10 cellular contexts compared by ENCODE assay signal in the genomic region with DNA sequence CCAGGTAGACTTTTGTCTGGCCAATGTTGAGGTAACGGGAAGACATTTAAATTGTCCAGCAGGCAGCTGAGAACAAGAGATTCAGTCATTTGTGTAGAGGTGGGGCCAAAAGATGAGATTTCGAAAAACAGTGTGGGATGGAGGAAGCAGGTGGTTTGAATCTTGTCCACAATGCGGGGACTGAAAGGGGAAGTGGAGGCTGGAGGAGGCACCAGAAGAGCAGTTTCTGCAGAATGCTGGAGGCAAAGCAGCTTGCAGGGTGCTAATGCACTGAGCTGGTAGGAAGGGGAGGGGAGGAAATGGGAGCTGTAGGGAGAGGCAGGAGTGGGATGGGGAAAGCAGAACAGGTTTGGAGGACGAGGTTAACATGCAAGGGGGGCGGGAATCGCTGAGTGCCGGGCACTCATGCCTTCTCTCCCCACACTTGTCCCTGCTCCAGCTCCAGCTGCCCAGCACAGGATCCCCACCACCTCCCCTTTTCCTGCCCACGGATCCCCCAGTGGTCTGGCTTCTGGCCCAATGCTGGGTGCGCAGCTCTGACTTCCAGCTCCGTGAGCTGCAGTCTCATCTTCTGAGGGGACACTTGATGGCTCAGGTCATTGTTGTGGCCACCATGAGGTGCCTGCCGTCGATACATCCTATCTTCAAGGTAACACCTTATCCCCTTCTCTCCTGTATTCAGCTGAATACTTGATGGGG. TPM values are rescaled to one million over a fixed set of nuclear protein-coding genes. Genes with fewer than 3 reads are reported as not detected.
A peak's percentile ranks its signal among the peaks of the same experiment; 100 is the strongest.
DNase-seq lines count a peak whose midpoint lies in the region; ATAC-seq lines count a peak whose summit lies in the region.
"Had no signal": no experiment of that assay in that cellular context is flagged by ENCODE, and none has a peak within 500 bp of the region (broad histone marks: within the 10 kb centered on the region; RNA-seq: fewer than 3 reads in every experiment).

No MANE protein-coding gene starts in this region.

- CTCF ChIA-PET in activated CD4-positive, alpha-beta memory T cell treated with anti-CD3 and anti-CD28 coated beads, Interleukin-2, amount 10 ng/mL, durations not matched to agents 7 days and 5 days (lab: Charles Lee): interaction anchor here (1.1 to 1.3 kb wide), 2 partner anchors 10 to 250 kb away, joined by 3 to 4 read pairs; partner anchors contain the start of genes C17orf100 and MED31

- peak overlapping the region in 7 of 11 experiments; percentile 32 to 57 (median 45); a peak in 13 of 22 replicates for H3K9ac ChIP-seq in BLaER1 treated with 17β-estradiol and CSF1 and Interleukin-3, amounts not matched to agents 10 nM and 100 nM

- H3K4me2 ChIP-seq in BLaER1 treated with 17β-estradiol and CSF1 and Interleukin-3, amounts not matched to agents 10 nM and 100 nM: peak overlapping the region; percentile 76 to 99 (median 92)

- H3K27ac ChIP-seq in BLaER1 treated with 17β-estradiol and CSF1 and Interleukin-3, amounts not matched to agents 10 nM and 100 nM: peak overlapping the region in 8 of 11 experiments; percentile 42 to 78 (median 64); a peak in 17 of 22 replicates

- no peaks in the 10 kb centered on the region for H3K36me3 ChIP-seq in BLaER1 treated with 17β-estradiol and CSF1 and Interleukin-3, amounts not matched to agents 10 nM and 100 nM

- POLR2A ChIA-PET in activated CD4-positive, alpha-beta memory T cell treated with anti-CD3 and anti-CD28 coated beads, Interleukin-2, amount 10 ng/mL, durations not matched to agents 7 days and 5 days (lab: Charles Lee): interaction anchor here (1.9 to 2.6 kb wide), 2 partner anchors 10 to 20 kb away, joined by 5 to 9 read pairs; partner anchors contain the start of genes C17orf100, MED31 and TXNDC17

- ATAC-seq in GM19025 (IDR thresholded peaks at IDR 0.05; ENCODE audit: low read depth, unreplicated experiment) (peak; percentile 68), HG03175 (IDR thresholded peaks at IDR 0.05; ENCODE audit: unreplicated experiment) (peak; percentile 80)
- ATAC-seq: WTC11 had no signal

- no peaks in the 10 kb centered on the region for H3K9me3 Mint-ChIP-seq in activated CD4-positive, alpha-beta memory T cell treated with anti-CD3 and anti-CD28 coated beads, Interleukin-2, amount 10 ng/mL, durations not matched to agents 7 days and 5 days
- H3K9me3 Mint-ChIP-seq: WTC11 had no signal

- peak; percentile 34 for DNase-seq in activated CD4-positive, alpha-beta memory T cell treated with anti-CD3 and anti-CD28 coated beads, Interleukin-2, amount 10 ng/mL, durations not matched to agents 7 days and 5 days
- DNase-seq in hepatic stellate cell (ENCODE audit: low spot score) (no peak), 8988T (no peak), HPDE6-E6E7 (ENCODE audit: extremely low spot score) (no peak), NCI-H526 (lab: John Stamatoyannopoulos, UW) (no peak)

- H3K4me3 Mint-ChIP-seq in activated CD4-positive, alpha-beta memory T cell treated with anti-CD3 and anti-CD28 coated beads, Interleukin-2, amount 10 ng/mL, durations not matched to agents 7 days and 5 days: peak overlapping the region; percentile 3
- H3K4me3 Mint-ChIP-seq: WTC11 had no signal

- peaks cover 22 to 47% (median 43%) of the 10 kb centered on the region in 10 experiments for H3K4me1 ChIP-seq in BLaER1 treated with 17β-estradiol and CSF1 and Interleukin-3, amounts not matched to agents 10 nM and 100 nM

- H3K27ac Mint-ChIP-seq in activated CD4-positive, alpha-beta memory T cell treated with anti-CD3 and anti-CD28 coated beads, Interleukin-2, amount 10 ng/mL, durations not matched to agents 7 days and 5 days: no peak overlapping the region
- H3K27ac Mint-ChIP-seq: WTC11 had no signal

- H3K4me3 ChIP-seq in BLaER1 treated with 17β-estradiol and CSF1 and Interleukin-3, amounts not matched to agents 10 nM and 100 nM: peak overlapping the region in 6 of 10 experiments; percentile 31 to 55 (median 42); a peak in 11 of 20 replicates

- no peaks in the 10 kb centered on the region for H3K9me3 ChIP-seq in BLaER1 treated with 17β-estradiol and CSF1 and Interleukin-3, amounts not matched to agents 10 nM and 100 nM (replicated peaks in 1 of 11)

- peaks cover 39% of the 10 kb centered on the region for H3K4me1 Mint-ChIP-seq in activated CD4-positive, alpha-beta memory T cell treated with anti-CD3 and anti-CD28 coated beads, Interleukin-2, amount 10 ng/mL, durations not matched to agents 7 days and 5 days

- no peaks in the 10 kb centered on the region for H3K27me3 Mint-ChIP-seq in activated CD4-positive, alpha-beta memory T cell treated with anti-CD3 and anti-CD28 coated beads, Interleukin-2, amount 10 ng/mL, durations not matched to agents 7 days and 5 days

- H3K27me3 ChIP-seq in BLaER1 treated with 17β-estradiol and CSF1 and Interleukin-3, amounts not matched to agents 10 nM and 100 nM: peaks cover 23 to 32% (median 26%) of the 10 kb centered on the region in 11 experiments

- peaks cover 6% of the 10 kb centered on the region for H3K36me3 Mint-ChIP-seq in activated CD4-positive, alpha-beta memory T cell treated with anti-CD3 and anti-CD28 coated beads, Interleukin-2, amount 10 ng/mL, durations not matched to agents 7 days and 5 days (ENCODE audit: low read depth)
- H3K36me3 Mint-ChIP-seq: WTC11 had no signal

- peaks cover 0 to 7% (median 0%) of the 10 kb centered on the region in 11 experiments; a peak in 3 of 22 replicates for H4K20me1 ChIP-seq in BLaER1 treated with 17β-estradiol and CSF1 and Interleukin-3, amounts not matched to agents 10 nM and 100 nM

RNA-seq across cellular contexts. Expression of gene C17orf100, which starts 9.4 kb away (rescaled TPM):
- 1 to 10 TPM; 1.1 to 1.9 TPM for total RNA-seq in activated CD4-positive, alpha-beta memory T cell treated with anti-CD3 and anti-CD28 coated beads, Interleukin-2, amount 10 ng/mL, durations not matched to agents 7 days and 5 days

RNA-seq across cellular contexts. Expression of gene MED31, which starts 9.5 kb away (rescaled TPM):
- total RNA-seq in activated CD4-positive, alpha-beta memory T cell treated with anti-CD3 and anti-CD28 coated beads, Interleukin-2, amount 10 ng/mL, durations not matched to agents 7 days and 5 days: 10 to 100 TPM; 26.0 to 26.3 TPM

RNA-seq across cellular contexts. Expression of gene TXNDC17, which starts 20.1 kb away (rescaled TPM):
- total RNA-seq in activated CD4-positive, alpha-beta memory T cell treated with anti-CD3 and anti-CD28 coated beads, Interleukin-2, amount 10 ng/mL, durations not matched to agents 7 days and 5 days: 10 to 100 TPM; 70.6 to 71.1 TPM

RNA-seq across cellular contexts. Expression of gene KIAA0753, which starts 20.4 kb away (rescaled TPM):
- total RNA-seq in activated CD4-positive, alpha-beta memory T cell treated with anti-CD3 and anti-CD28 coated beads, Interleukin-2, amount 10 ng/mL, durations not matched to agents 7 days and 5 days: 10 to 100 TPM; 13.0 to 14.6 TPM

RNA-seq across cellular contexts. Expression of gene SLC13A5, which starts 52.3 kb away (rescaled TPM):
- not detected for total RNA-seq in activated CD4-positive, alpha-beta memory T cell treated with anti-CD3 and anti-CD28 coated beads, Interleukin-2, amount 10 ng/mL, durations not matched to agents 7 days and 5 days
- total RNA-seq: lower leg skin had no signal
